1 cellular context compared by ENCODE assay signal in the genomic region with DNA sequence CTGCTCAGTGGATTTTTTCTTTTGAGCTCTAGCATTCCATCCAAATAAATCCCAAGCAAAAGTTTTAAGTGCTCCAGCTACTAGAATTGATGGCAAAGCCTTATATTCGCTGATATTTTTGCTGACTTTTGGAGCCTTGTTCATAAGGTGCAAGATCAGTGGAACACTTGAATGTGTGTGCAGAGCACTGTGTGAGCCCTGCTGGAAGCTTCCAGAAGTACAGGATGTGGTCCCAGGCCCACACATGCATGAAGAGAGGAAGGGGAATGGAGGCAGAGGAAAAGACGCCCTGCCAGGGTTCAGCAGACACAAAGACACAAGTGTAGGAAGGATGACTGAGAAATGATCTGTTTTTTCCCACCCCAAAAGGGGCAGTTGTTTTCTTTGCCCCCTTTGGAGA.
TF ChIP-seq lines count a peak whose summit lies in the region.

No MANE protein-coding gene starts in this region.

TF ChIP-seq in K562, 482 proteins besides CTCF, POLR2A, EP300 and RAD21:
- TF ChIP-seq L3MBTL2 (IDR thresholded peaks at IDR 0.05) (no peak), KAT7 (CRISPR knock-in tag; IDR thresholded peaks at IDR 0.05; ENCODE audit: borderline replicate concordance) (no peak), NCOR1 (IDR thresholded peaks at IDR 0.05) (no peak), MBD2 (IDR thresholded peaks at IDR 0.05; ENCODE audit: borderline replicate concordance, low read depth) (no peak), PHB (CRISPR knock-in tag; IDR thresholded peaks at IDR 0.05) (no peak), KDM4B (IDR thresholded peaks at IDR 0.05; ENCODE audit: borderline replicate concordance in 2 of 2, low read depth in 1 of 2) (no peak), RBM14 (IDR thresholded peaks at IDR 0.05; ENCODE audit: borderline replicate concordance, insufficient read depth, low read depth, low read length) (no peak), MGA (IDR thresholded peaks at IDR 0.05) (no peak), NFXL1 (CRISPR knock-in tag; IDR thresholded peaks at IDR 0.05) (no peak), ELF2 (CRISPR knock-in tag; IDR thresholded peaks at IDR 0.05) (no peak), ZBTB1 (CRISPR knock-in tag; IDR thresholded peaks at IDR 0.05; ENCODE audit: borderline replicate concordance, low read depth) (no peak), MBD1 (CRISPR knock-in tag; IDR thresholded peaks at IDR 0.05) (no peak), FOXK1 (CRISPR knock-in tag; IDR thresholded peaks at IDR 0.05; ENCODE audit: borderline replicate concordance) (no peak), BCL6 (CRISPR knock-in tag; IDR thresholded peaks at IDR 0.05) (no peak)
